10 cellular contexts compared by ENCODE assay signal in the genomic region with DNA sequence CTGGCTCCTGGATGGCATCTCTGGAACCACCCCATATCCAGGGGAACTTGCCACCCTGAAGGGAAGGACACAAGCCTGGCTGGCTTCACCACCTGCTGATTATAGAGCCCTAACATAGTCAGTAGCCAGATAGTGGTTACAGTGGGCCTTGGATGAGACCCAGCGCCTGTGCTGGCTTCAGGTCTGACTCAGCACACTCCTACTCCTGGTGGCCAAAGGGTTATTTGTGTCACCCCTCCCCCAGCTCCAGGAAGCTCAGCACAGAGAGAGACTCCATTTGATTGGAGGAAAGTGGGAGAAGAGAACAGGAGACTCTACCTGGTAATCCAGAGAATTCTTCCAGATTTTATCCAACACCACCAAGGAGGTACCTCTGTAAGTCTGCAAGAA.
A peak's percentile ranks its signal among the peaks of the same experiment; 100 is the strongest.
DNase-seq lines count a peak whose midpoint lies in the region; ATAC-seq and TF ChIP-seq lines count a peak whose summit lies in the region.
"Had no signal": no experiment of that assay in that cellular context is flagged by ENCODE, and none has a peak within 500 bp of the region (broad histone marks: within the 10 kb centered on the region; RNA-seq: fewer than 3 reads in every experiment).

No MANE protein-coding gene starts in this region.

- no peak overlapping the region for H2AFZ ChIP-seq in ACC112 (ENCODE audit: low read length, unreplicated experiment)

- no peaks in the 10 kb centered on the region for H3K27me3 ChIP-seq in ACC112 (ENCODE audit: insufficient read depth, low read length)

- peak overlapping the region; percentile 44; the same call in 1 of the 2 replicates for H3K27ac ChIP-seq in ACC112 (ENCODE audit: low read depth, low read length)

- peaks cover 11% of the 10 kb centered on the region; the same call in 1 of the 2 replicates for H3K36me3 ChIP-seq in ACC112 (ENCODE audit: insufficient read depth, low read length)

- no peak for TF ChIP-seq CTCF in epithelial cell of esophagus (IDR thresholded peaks at IDR 0.05; ENCODE audit: insufficient read depth, low read depth, low read length, missing control alignments)

- peaks cover 21% of the 10 kb centered on the region for H3K4me1 ChIP-seq in ACC112 (ENCODE audit: control insufficient read depth, insufficient read depth, low read length, unreplicated experiment)

- H3K79me2 ChIP-seq in ACC112 (ENCODE audit: control insufficient read depth, insufficient read depth, low read length, unreplicated experiment): peaks cover 87% of the 10 kb centered on the region

- H3K4me3 ChIP-seq in ACC112 (ENCODE audit: low read depth, low read length): no peak overlapping the region
- no peak overlapping the region for H3K4me3 ChIP-seq in epithelial cell of esophagus (ENCODE audit: low read length)

- peak; percentile 69 for ATAC-seq in GM19455 (IDR thresholded peaks at IDR 0.05; ENCODE audit: unreplicated experiment)
- ATAC-seq in HG03442 (IDR thresholded peaks at IDR 0.05; ENCODE audit: unreplicated experiment): peak; percentile 97
- ATAC-seq: activated CD4-positive, CD25-positive, alpha-beta regulatory T cell treated with anti-CD3 and anti-CD28 coated beads, Interleukin-2, amount 50 U/mL, for 24 hours had no signal

- DNase-seq in epithelial cell of esophagus (ENCODE audit: low read depth): peak; percentile 35
- no peak for DNase-seq in stimulated activated CD4-positive, alpha-beta T cell treated with anti-CD3 and anti-CD28 coated beads, Interleukin-4, amount 100 ng/mL, for 1 hour
- DNase-seq in AG20443 (ENCODE audit: low spot score): no peak
- no peak for DNase-seq in NCI-H1105 (lab: John Stamatoyannopoulos, UW)
- DNase-seq in stimulated activated CD4-positive, alpha-beta T cell treated with anti-CD3 and anti-CD28 coated beads, Interleukin-12 subunit alpha, Interleukin-12 subunit beta, amount 100 ng/mL, for 4 hours: no peak
- DNase-seq: Kasumi-1 had no signal
